27 cellular contexts compared by ENCODE assay signal in genomic region chr7:35025391-35025870, GRCh38. TPM values are rescaled to one million over a fixed set of nuclear protein-coding genes. Genes with fewer than 3 reads are reported as not detected.
A peak's percentile ranks its signal among the peaks of the same experiment; 100 is the strongest.
DNase-seq lines count a peak whose midpoint lies in the region; ATAC-seq, FAIRE-seq and TF ChIP-seq lines count a peak whose summit lies in the region.
"Had no signal": no experiment of that assay in that cellular context is flagged by ENCODE, and none has a peak within 500 bp of the region (broad histone marks: within the 10 kb centered on the region; RNA-seq: fewer than 3 reads in every experiment).

No MANE protein-coding gene starts in this region.

- no peaks in the 10 kb centered on the region for H3K9me1 ChIP-seq in K562 (ENCODE audit: control insufficient read depth, insufficient read depth, low read length)

- peaks cover 76% of the 10 kb centered on the region for H3K79me2 ChIP-seq in K562 (ENCODE audit: control insufficient read depth, insufficient read depth, low read length)
- peaks cover 68% of the 10 kb centered on the region for H3K79me2 ChIP-seq in hepatocyte

- no peaks in the 10 kb centered on the region for H3K9me2 ChIP-seq in hepatocyte (replicated peaks; ENCODE audit: insufficient read depth)

- H3K36me3 ChIP-seq in K562 (ENCODE audit: control insufficient read depth, insufficient read depth, low read length) (no peaks in the 10 kb centered on the region), hepatocyte (replicated peaks; ENCODE audit: insufficient read depth, low read depth) (no peaks in the 10 kb centered on the region)
- H3K36me3 ChIP-seq: BLaER1, heart left ventricle had no signal

- no peak overlapping the region for H3K27ac ChIP-seq in K562 (ENCODE audit: extremely low read depth, low read depth, low read length)
- no peak overlapping the region for H3K27ac ChIP-seq in hepatocyte
- H3K27ac ChIP-seq: BLaER1, heart left ventricle, RWPE1, skin epidermis had no signal

- no peaks in the 10 kb centered on the region for H3K9me3 Mint-ChIP-seq in natural killer cell treated with Interleukin-12 subunit alpha and Interleukin-12 subunit beta and Interleukin-15 and Interleukin-18, amount 100 ng/mL, for 72 hours
- no peaks in the 10 kb centered on the region for H3K9me3 Mint-ChIP-seq in natural killer cell
- H3K9me3 Mint-ChIP-seq: activated CD4-positive, alpha-beta memory T cell treated with anti-CD3 and anti-CD28 coated beads for 36 hours; activated T-helper 2 cell treated with anti-CD3 and anti-CD28 coated beads, Interferon-gamma antibody, Interleukin-2, Interleukin-4, amounts not matched to agents 10 μg/mL and 5 μg/mL and 100 μg/mL, durations not matched to agents 14 hours and 24 hours and 36 hours had no signal

- H3K4me1 Mint-ChIP-seq in natural killer cell treated with Interleukin-12 subunit alpha and Interleukin-12 subunit beta and Interleukin-15 and Interleukin-18, amount 100 ng/mL, for 72 hours (ENCODE audit: low read depth in 2 of 2) = peaks cover 19 to 27% of the 10 kb centered on the region in 2 donors
- peaks cover 11 to 17% of the 10 kb centered on the region in 2 donors for H3K4me1 Mint-ChIP-seq in natural killer cell

- H3K4me3 ChIP-seq in K562 (no peak overlapping the region), hepatocyte (no peak overlapping the region)
- H3K4me3 ChIP-seq: BLaER1, heart left ventricle, skin epidermis had no signal

- H4K20me1 ChIP-seq in K562 (replicated peaks; ENCODE audit: control insufficient read depth, insufficient read depth, low read length) (no peaks in the 10 kb centered on the region), hepatocyte (ENCODE audit: insufficient read depth, poor library complexity, severe bottlenecking) (no peaks in the 10 kb centered on the region)

- no peak for DNase-seq in natural killer cell treated with Interleukin-12 subunit alpha and Interleukin-12 subunit beta and Interleukin-15 and Interleukin-18, amount 100 ng/mL, for 72 hours (ENCODE audit: low spot score)
- no peak for DNase-seq in natural killer cell
- DNase-seq in NCI-H524 treated with DMSO at 0.1 percent for 48 hours (lab: John Stamatoyannopoulos, UW) = peak; percentile 48
- DNase-seq in K562 (ENCODE audit: extremely low read depth in 1 of 4, low spot score in 3 of 4) = no peak
- DNase-seq in inferior parietal cortex (ENCODE audit: extremely low spot score) = no peak
- DNase-seq in hepatocyte (ENCODE audit: low spot score) = no peak
- no peak for DNase-seq in T-helper 2 cell
- DNase-seq: activated CD4-positive, alpha-beta memory T cell treated with anti-CD3 and anti-CD28 coated beads for 36 hours; activated CD8-positive, alpha-beta memory T cell treated with anti-CD3 and anti-CD28 coated beads, Interleukin-2, amount 50 U/mL, for 48 hours; COR-L47; H7; heart left ventricle; left colon; mesenchymal stem cell; NCI-H1105 treated with DMSO at 0.1 percent for 48 hours; NCI-H2081; NCI-H510A treated with DMSO at 0.1 percent for 48 hours; occipital lobe; T-helper 9 cell had no signal

- H2AFZ ChIP-seq in K562 (ENCODE audit: low read depth, low read length) (no peak overlapping the region), hepatocyte (no peak overlapping the region)

- POLR2A ChIA-PET in K562 (lab: Yijun Ruan, JAX) = interaction anchor here (1.3 kb wide), 1 partner anchor 10 kb away, joined by 4 read pairs; no protein-coding TSS in a partner anchor

- H3K4me2 ChIP-seq in K562 (ENCODE audit: insufficient read depth, low read length) (no peak overlapping the region), hepatocyte (no peak overlapping the region)
- H3K4me2 ChIP-seq: BLaER1 had no signal

- no peak for TF ChIP-seq RAD21 in K562 (CRISPR knock-in tag; conservative IDR thresholded peaks at IDR 0.05 in 1 of 2, IDR thresholded peaks at IDR 0.05 in 1 of 2)

- no peak for FAIRE-seq in K562 (lab: Jason Lieb, UNC)
- FAIRE-seq: astrocyte, GM12891 had no signal

- H3K36me3 Mint-ChIP-seq in natural killer cell treated with Interleukin-12 subunit alpha and Interleukin-12 subunit beta and Interleukin-15 and Interleukin-18, amount 100 ng/mL, for 72 hours = no peaks in the 10 kb centered on the region
- no peaks in the 10 kb centered on the region for H3K36me3 Mint-ChIP-seq in natural killer cell
- H3K36me3 Mint-ChIP-seq: activated CD4-positive, alpha-beta memory T cell treated with anti-CD3 and anti-CD28 coated beads for 36 hours had no signal

- no peaks in the 10 kb centered on the region for H3K9me3 ChIP-seq in K562 (replicated peaks; ENCODE audit: control insufficient read depth, insufficient read depth, low read depth, low read length)
- H3K9me3 ChIP-seq in hepatocyte (ENCODE audit: low read depth) = no peaks in the 10 kb centered on the region
- H3K9me3 ChIP-seq: heart left ventricle had no signal

- TF ChIP-seq CTCF in natural killer cell (IDR thresholded peaks at IDR 0.05) (no peak), K562 (IDR thresholded peaks at IDR 0.05 in 2 of 3, conservative IDR thresholded peaks at IDR 0.05 in 1 of 3; ENCODE audit: insufficient read depth in 2 of 3, low read depth in 1 of 3, low read length in 3 of 3) (no peak), hepatocyte (IDR thresholded peaks at IDR 0.05; ENCODE audit: poor library complexity) (no peak)

- TF ChIP-seq POLR2A in K562 (conservative IDR thresholded peaks at IDR 0.05) = no peak

- H3K27me3 ChIP-seq in K562 (ENCODE audit: control insufficient read depth in 2 of 2, insufficient read depth in 2 of 2, low read length in 2 of 2) = no peaks in the 10 kb centered on the region
- no peaks in the 10 kb centered on the region for H3K27me3 ChIP-seq in hepatocyte
- H3K27me3 ChIP-seq: BLaER1, heart left ventricle had no signal

- in situ Hi-C loops in K562 (cut with MboI) = no loop called here

- no peaks in the 10 kb centered on the region for H3K27me3 Mint-ChIP-seq in natural killer cell treated with Interleukin-12 subunit alpha and Interleukin-12 subunit beta and Interleukin-15 and Interleukin-18, amount 100 ng/mL, for 72 hours
- H3K27me3 Mint-ChIP-seq in natural killer cell (ENCODE audit: low read depth in 2 of 2) = no peaks in the 10 kb centered on the region
- H3K27me3 Mint-ChIP-seq: activated CD4-positive, alpha-beta memory T cell treated with anti-CD3 and anti-CD28 coated beads for 36 hours had no signal

- WGBS in K562 (ENCODE audit: insufficient coverage, low coverage, missing lambda C conversion rate) = 5% methylated on average over 1 of the region's 1 CpG
- 36% methylated on average over 1 of the region's 1 CpG for WGBS in hepatocyte (ENCODE audit: low lambda C conversion rate, missing lambda C conversion rate)

- H3K9ac ChIP-seq in K562 (ENCODE audit: insufficient read depth in 1 of 2, low read depth in 2 of 2, low read length in 2 of 2) = no peak overlapping the region
- H3K9ac ChIP-seq: BLaER1 had no signal

- H3K27ac Mint-ChIP-seq in natural killer cell treated with Interleukin-12 subunit alpha and Interleukin-12 subunit beta and Interleukin-15 and Interleukin-18, amount 100 ng/mL, for 72 hours = peak overlapping the region; percentile 70 to 79
- H3K27ac Mint-ChIP-seq in natural killer cell = no peak overlapping the region
- H3K27ac Mint-ChIP-seq: activated CD4-positive, alpha-beta memory T cell treated with anti-CD3 and anti-CD28 coated beads for 36 hours; activated naive CD8-positive, alpha-beta T cell; activated T-helper 2 cell treated with anti-CD3 and anti-CD28 coated beads, Interferon-gamma antibody, Interleukin-2, Interleukin-4, amounts not matched to agents 10 μg/mL and 5 μg/mL and 100 μg/mL, durations not matched to agents 14 hours and 24 hours and 36 hours had no signal

- no TSS peak for BruUV-seq in K562 (replicated peaks; lab: Mats Ljungman, UMichigan)

- TF ChIP-seq EP300 in K562 (IDR thresholded peaks at IDR 0.05; ENCODE audit: low read length) = no peak

- no peak for ATAC-seq in natural killer cell treated with Interleukin-12 subunit alpha and Interleukin-12 subunit beta and Interleukin-15 and Interleukin-18, amount 100 ng/mL, for 72 hours
- ATAC-seq in natural killer cell (no peak), K562 (no peak), GM19035 (IDR thresholded peaks at IDR 0.05; ENCODE audit: unreplicated experiment) (no peak)
- ATAC-seq: heart left ventricle, left colon had no signal

- intact Hi-C loops in natural killer cell (cut with micrococcal nuclease) (no loop called here), K562 (cut with micrococcal nuclease) (no loop called here)

- peak overlapping the region; percentile 29 for H3K4me3 Mint-ChIP-seq in natural killer cell treated with Interleukin-12 subunit alpha and Interleukin-12 subunit beta and Interleukin-15 and Interleukin-18, amount 100 ng/mL, for 72 hours
- no peak overlapping the region for H3K4me3 Mint-ChIP-seq in natural killer cell
- H3K4me3 Mint-ChIP-seq: activated CD4-positive, alpha-beta memory T cell treated with anti-CD3 and anti-CD28 coated beads for 36 hours; activated naive CD8-positive, alpha-beta T cell had no signal

- H3K4me1 ChIP-seq in K562 (replicated peaks in 1 of 2; ENCODE audit: control insufficient read depth in 2 of 2, insufficient read depth in 2 of 2, low read length in 2 of 2) (peaks cover 4 to 16% of the 10 kb centered on the region in 2 experiments; a peak in 4 of 5 replicates), hepatocyte (ENCODE audit: insufficient read depth) (no peaks in the 10 kb centered on the region)
- H3K4me1 ChIP-seq: BLaER1 had no signal

- CTCF ChIA-PET in K562 (lab: Yijun Ruan, JAX; ENCODE audit: low intra/inter-chr PET ratio) = no interaction called here

RNA-seq across cellular contexts. Expression of gene DPY19L1, which starts 11.9 kb away (rescaled TPM):
- total RNA-seq in natural killer cell treated with Interleukin-12 subunit alpha and Interleukin-12 subunit beta and Interleukin-15 and Interleukin-18, amount 100 ng/mL, for 72 hours = 10 to 100 TPM; 20.3 to 30.9 TPM
- total RNA-seq in natural killer cell (10 to 100 TPM; 13.9 to 25.1 (median 21.7) TPM), K562 (2014; rRNA removed) (14.4 and 15.5 TPM in 2 replicates), K562 (2014; rRNA removed; fragmentation: Illumina TruSeq; extraction: Trizol) (27.3 and 28.6 TPM in 2 replicates), K562 (2015; rRNA removed; fragmentation: Illumina TruSeq; extraction: Trizol) (20.0 and 22.2 TPM in 2 replicates), K562 (2021) (22.9 and 27.3 TPM in 2 replicates), hepatocyte (16.7 and 17.8 TPM in 2 replicates)
- total RNA-seq in K562 (2011; cell fraction: chromatin; rRNA removed; ENCODE audit: low replicate concordance) = 47.4 and 103 TPM in 2 replicates
- 19.6 and 21.2 TPM in 2 replicates for total RNA-seq in K562 (2011; cell fraction: nucleolus; rRNA removed)
- 55.1 and 66.5 TPM in 2 replicates for total RNA-seq in K562 (2011; cell fraction: nucleoplasm; rRNA removed)
- polyA plus RNA-seq in K562 (2011; rRNA removed) (23.4 and 34.3 TPM in 2 replicates), K562 (2014; fragmentation: Illumina TruSeq; extraction: Trizol) (17.1 and 22.1 TPM in 2 replicates), K562 (2014; fragmentation: Nextera tagmentation; extraction: Ambion mirVana) (1 to 10 TPM; 4.0 to 4.9 TPM), K562 (2014; rRNA removed) (14.7 and 16.9 TPM in 2 replicates), hepatocyte (7.6 and 8.8 TPM in 2 replicates)
- 10.5 and 18.8 TPM in 2 replicates for polyA plus RNA-seq in K562 (2011; cell fraction: cytosol; rRNA removed)
- polyA plus RNA-seq in K562 (2011; cell fraction: nucleus; rRNA removed) = 9.6 and 13.1 TPM in 2 replicates
- polyA plus RNA-seq in K562 (2012) = 15.1 and 19.7 TPM in 2 replicates
- polyA minus RNA-seq in K562 (2011; rRNA and poly(A)+ RNA removed) = 48.9 and 53.5 TPM in 2 replicates
- 16.8 and 21.0 TPM in 2 replicates for polyA minus RNA-seq in K562 (2011; cell fraction: cytosol; rRNA and poly(A)+ RNA removed)
- 17.4 and 20.5 TPM in 2 replicates for polyA minus RNA-seq in K562 (2011; cell fraction: nucleus; rRNA and poly(A)+ RNA removed)

Comparison
In these comparisons a context has a peak if more than half of its experiments do, and no peak if none do; other contexts are left out.
1. H3K27ac Mint-ChIP-seq: peak in natural killer cell treated with Interleukin-12 subunit alpha and Interleukin-12 subunit beta and Interleukin-15 and Interleukin-18, amount 100 ng/mL, for 72 hours (2 of 2); none in natural killer cell (0 of 2).